ENCODE assay signal across 2 cellular contexts in genomic region chr2:197248001-197248401, GRCh38.
TF ChIP-seq lines count a peak whose summit lies in the region.

No MANE protein-coding gene starts in this region.

TF ChIP-seq in SK-N-SH, 30 proteins besides CTCF, POLR2A, EP300 and RAD21 (continued from another document and continues in another):
- TF ChIP-seq IRF3 (IDR thresholded peaks at IDR 0.05; ENCODE audit: low read depth, low read length) = no peak
- TF ChIP-seq YY1 (IDR thresholded peaks at IDR 0.05; ENCODE audit: low read depth) = no peak
- TF ChIP-seq SIN3A (IDR thresholded peaks at IDR 0.05; ENCODE audit: borderline replicate concordance, low read depth, low read length) = no peak
- no peak for TF ChIP-seq FOXM1 (IDR thresholded peaks at IDR 0.05; ENCODE audit: low read depth)
- TF ChIP-seq NFIC (IDR thresholded peaks at IDR 0.05; ENCODE audit: borderline replicate concordance) = no peak
- no peak for TF ChIP-seq EZH2phosphoT487 (IDR thresholded peaks at IDR 0.05; ENCODE audit: borderline replicate concordance, low read depth)
- TF ChIP-seq FOXJ3 (CRISPR knock-in tag; IDR thresholded peaks at IDR 0.05) = peak; percentile 68
- TF ChIP-seq USF1 (IDR thresholded peaks at IDR 0.05; ENCODE audit: borderline replicate concordance, low read depth) = no peak
- TF ChIP-seq TCF12 (IDR thresholded peaks at IDR 0.05) = no peak
- TF ChIP-seq ELF1 (IDR thresholded peaks at IDR 0.05) = no peak
- TF ChIP-seq RCOR1 (IDR thresholded peaks at IDR 0.05; ENCODE audit: low read length) = peak; percentile 89; the same call in 1 of the 2 replicates
- no peak for TF ChIP-seq PBX3 (IDR thresholded peaks at IDR 0.05)
- no peak for TF ChIP-seq REST (IDR thresholded peaks at IDR 0.05; ENCODE audit: low read depth, low read length)
- no peak; the same call in 1 of the 2 replicates for TF ChIP-seq MXI1 (IDR thresholded peaks at IDR 0.05; ENCODE audit: low read depth, low read length)
- no peak for TF ChIP-seq JUND (IDR thresholded peaks at IDR 0.05)
- TF ChIP-seq MAX (IDR thresholded peaks at IDR 0.05; ENCODE audit: low read depth) = no peak
- no peak for TF ChIP-seq POLR2AphosphoS5 (IDR thresholded peaks at IDR 0.05; ENCODE audit: low read depth, low read length)
- TF ChIP-seq NRF1 (IDR thresholded peaks at IDR 0.05; ENCODE audit: low read depth, low read length) = no peak
- TF ChIP-seq RFX5 (IDR thresholded peaks at IDR 0.05; ENCODE audit: low read length) = no peak
- TF ChIP-seq ZBTB33 (IDR thresholded peaks at IDR 0.05; ENCODE audit: borderline replicate concordance, low read depth) = no peak
- TF ChIP-seq GABPA (IDR thresholded peaks at IDR 0.05; ENCODE audit: low read depth) = no peak

TF ChIP-seq in GM12878, 131 proteins besides CTCF, POLR2A, EP300 and RAD21 (continued from another document):
- TF ChIP-seq MAX (IDR thresholded peaks at IDR 0.05; ENCODE audit: low read depth, low read length) (no peak), JUNB (IDR thresholded peaks at IDR 0.05) (no peak), PRDM15 (CRISPR knock-in tag; IDR thresholded peaks at IDR 0.05) (no peak), POLR2AphosphoS2 (IDR thresholded peaks at IDR 0.05; ENCODE audit: low read depth, low read length) (no peak), BHLHE40 (IDR thresholded peaks at IDR 0.05; ENCODE audit: borderline replicate concordance in 1 of 2, low read depth in 2 of 2, low read length in 1 of 2) (no peak), YBX1 (IDR thresholded peaks at IDR 0.05) (no peak), CREM (IDR thresholded peaks at IDR 0.05; ENCODE audit: low read depth) (no peak), NRF1 (conservative IDR thresholded peaks at IDR 0.05; ENCODE audit: low read depth, low read length) (no peak), TARDBP (IDR thresholded peaks at IDR 0.05; ENCODE audit: borderline replicate concordance) (no peak), RCOR1 (conservative IDR thresholded peaks at IDR 0.05; ENCODE audit: low read depth, low read length) (no peak), BCLAF1 (IDR thresholded peaks at IDR 0.05) (no peak), POLR2AphosphoS5 (IDR thresholded peaks at IDR 0.05; ENCODE audit: low read length) (no peak)
